Comparison of ENCODE assay signal across 10 cellular contexts in genomic region chr2:152594022-152594712, GRCh38.
DNase-seq lines count a peak whose midpoint lies in the region; ATAC-seq, FAIRE-seq and TF ChIP-seq lines count a peak whose summit lies in the region.
"Had no signal": no experiment of that assay in that cellular context is flagged by ENCODE, and none has a peak within 500 bp of the region (broad histone marks: within the 10 kb centered on the region; RNA-seq: fewer than 3 reads in every experiment).

No MANE protein-coding gene starts in this region.

- no peaks in the 10 kb centered on the region for H3K79me2 ChIP-seq in keratinocyte (ENCODE audit: control insufficient read depth, insufficient read depth, low read length)

- H3K27me3 ChIP-seq in keratinocyte (ENCODE audit: control insufficient read depth, extremely low read depth, insufficient read depth, low read length) (no peaks in the 10 kb centered on the region), aorta (ENCODE audit: control insufficient read depth in 1 of 2, insufficient read depth in 2 of 2, low read length in 1 of 2) (no peaks in the 10 kb centered on the region), neuronal stem cell (ENCODE audit: control insufficient read depth in 3 of 3, insufficient read depth in 3 of 3, low read depth in 1 of 3, low read length in 3 of 3) (no peaks in the 10 kb centered on the region)

- H3K4me3 ChIP-seq in keratinocyte (ENCODE audit: control insufficient read depth in 2 of 3, extremely low read depth in 1 of 3, insufficient read depth in 2 of 3, low read depth in 1 of 3, low read length in 3 of 3) = no peak overlapping the region
- no peak overlapping the region for H3K4me3 ChIP-seq in aorta (ENCODE audit: low read length in 2 of 2)
- H3K4me3 ChIP-seq in neuronal stem cell (ENCODE audit: low read length in 2 of 2) = no peak overlapping the region

- ATAC-seq in GM18519 (IDR thresholded peaks at IDR 0.05; ENCODE audit: low FRiP score, unreplicated experiment) (peak; percentile 95), HG02759 (IDR thresholded peaks at IDR 0.05; ENCODE audit: unreplicated experiment) (peak; percentile 90), aorta (ENCODE audit: low FRiP score) (peak; percentile 85), WTC11 (no peak)

- H3K4me2 ChIP-seq in keratinocyte (ENCODE audit: control insufficient read depth, extremely low read depth, insufficient read depth, low read depth, low read length) (peak overlapping the region; percentile 35), neuronal stem cell (ENCODE audit: insufficient read depth, low read length, poor library complexity, severe bottlenecking) (no peak overlapping the region)

- no peaks in the 10 kb centered on the region for H4K20me1 ChIP-seq in keratinocyte (ENCODE audit: control insufficient read depth, extremely low read depth, insufficient read depth, low read length)

- H3K9me3 ChIP-seq in keratinocyte (ENCODE audit: control insufficient read depth, low read depth, low read length) = no peaks in the 10 kb centered on the region
- no peaks in the 10 kb centered on the region for H3K9me3 ChIP-seq in aorta (ENCODE audit: control insufficient read depth, low read length)
- peaks cover 0 to 4% of the 10 kb centered on the region in 2 donors for H3K9me3 ChIP-seq in neuronal stem cell (replicated peaks in 1 of 2; ENCODE audit: control insufficient read depth in 2 of 2, insufficient read depth in 1 of 2, low read depth in 1 of 2, low read length in 2 of 2)

- peaks cover 18% of the 10 kb centered on the region for H3K4me1 ChIP-seq in keratinocyte (ENCODE audit: control insufficient read depth, extremely low read depth, insufficient read depth, low read length)
- H3K4me1 ChIP-seq in aorta (ENCODE audit: control insufficient read depth in 1 of 2, insufficient read depth in 2 of 2, low read length in 2 of 2) = peaks cover 5 to 10% of the 10 kb centered on the region in 2 donors
- no peaks in the 10 kb centered on the region for H3K4me1 ChIP-seq in neuronal stem cell (ENCODE audit: control insufficient read depth in 2 of 2, insufficient read depth in 1 of 2, low read depth in 1 of 2, low read length in 2 of 2)

- no peaks in the 10 kb centered on the region for H3K4me1 Mint-ChIP-seq in Calu3 (ENCODE audit: low read depth, unreplicated experiment)
- H3K4me1 Mint-ChIP-seq in WTC11 = peaks cover 9% of the 10 kb centered on the region

- CTCF ChIA-PET in Calu3 (lab: Charles Lee) = no interaction called here
- CTCF ChIA-PET in WTC11 (lab: Charles Lee) = no interaction called here

- H3K27ac Mint-ChIP-seq in Calu3 (ENCODE audit: unreplicated experiment) (no peak overlapping the region), WTC11 (no peak overlapping the region)

- no peak overlapping the region for H2BK120ac ChIP-seq in neuronal stem cell (ENCODE audit: low read depth, low read length)

- H4K8ac ChIP-seq in neuronal stem cell (ENCODE audit: low read depth, low read length) = no peak overlapping the region

- no peaks in the 10 kb centered on the region for H3K27me3 Mint-ChIP-seq in Calu3 (ENCODE audit: unreplicated experiment)
- H3K27me3 Mint-ChIP-seq in WTC11 (ENCODE audit: low read depth) = no peaks in the 10 kb centered on the region
- H3K27me3 Mint-ChIP-seq: IgD-negative memory B cell had no signal

- H3K18ac ChIP-seq in neuronal stem cell (ENCODE audit: low read length) = no peak overlapping the region

- H3K9me3 Mint-ChIP-seq in Calu3 (ENCODE audit: low read depth, unreplicated experiment) (no peaks in the 10 kb centered on the region), WTC11 (no peaks in the 10 kb centered on the region)
- H3K9me3 Mint-ChIP-seq: IgD-negative memory B cell had no signal

- no peaks in the 10 kb centered on the region for H3K9me1 ChIP-seq in keratinocyte (ENCODE audit: control insufficient read depth, extremely low read depth, insufficient read depth, low read length)

- H3K36me3 ChIP-seq in keratinocyte (ENCODE audit: control insufficient read depth in 2 of 2, extremely low read depth in 1 of 2, insufficient read depth in 2 of 2, low read length in 2 of 2) (peaks cover 0 to 8% of the 10 kb centered on the region in 2 experiments), aorta (ENCODE audit: control insufficient read depth in 1 of 2, insufficient read depth in 2 of 2, low read length in 1 of 2) (no peaks in the 10 kb centered on the region), neuronal stem cell (replicated peaks in 1 of 2; ENCODE audit: control insufficient read depth in 2 of 2, insufficient read depth in 2 of 2, low read length in 2 of 2) (peaks cover 4 to 70% of the 10 kb centered on the region in 2 donors)

- dilution Hi-C loops in keratinocyte (cut with MboI; ENCODE audit: extremely low pct_ligation_motif_present, low sequenced_read_pairs) = no loop called here

- BruUV-seq in Calu3 (replicated peaks; lab: Mats Ljungman, UMichigan) = no TSS peak

- WGBS in aorta, 2 donors = 17 to 20% methylated on average over 6 of the region's 6 CpGs
- WGBS in neuronal stem cell (ENCODE audit: extremely low coverage in 2 of 2, insufficient read length in 2 of 2, insufficient replicate concordance in 1 of 2), 2 donors = no CpG with 5 or more reads among the region's 6 CpGs

- H3K9ac ChIP-seq in keratinocyte (ENCODE audit: control insufficient read depth, extremely low read depth, insufficient read depth, low read length) = no peak overlapping the region
- H3K9ac ChIP-seq in neuronal stem cell (ENCODE audit: low read depth, low read length, poor library complexity) = no peak overlapping the region

- intact Hi-C loops in aorta (cut with DNase I) (no loop called here), Calu3 (cut with micrococcal nuclease; ENCODE audit: unreplicated experiment) (no loop called here)

- H3K4me3 Mint-ChIP-seq in Calu3 (ENCODE audit: low read depth, unreplicated experiment) (no peak overlapping the region), WTC11 (no peak overlapping the region)
- H3K4me3 Mint-ChIP-seq: IgD-negative memory B cell had no signal

- peak overlapping the region; percentile 15 for H3K27ac ChIP-seq in keratinocyte (ENCODE audit: control insufficient read depth, insufficient read depth, low read length)
- H3K27ac ChIP-seq in aorta (ENCODE audit: low read depth in 1 of 2, low read length in 2 of 2) = peak overlapping the region; percentile 67 to 89
- no peak overlapping the region for H3K27ac ChIP-seq in neuronal stem cell (replicated peaks; ENCODE audit: low read length)

- H4K91ac ChIP-seq in neuronal stem cell (ENCODE audit: low read depth, low read length, poor library complexity) = no peak overlapping the region

- no peak overlapping the region for H3K4ac ChIP-seq in neuronal stem cell (ENCODE audit: low read length)

- H2BK15ac ChIP-seq in neuronal stem cell (ENCODE audit: low read length) = no peak overlapping the region

- peak; percentile 69 for FAIRE-seq in keratinocyte (lab: Jason Lieb, UNC)
- FAIRE-seq: colon had no signal

- H3K79me1 ChIP-seq in neuronal stem cell (ENCODE audit: low read depth, low read length) = no peaks in the 10 kb centered on the region

- H3K36me3 Mint-ChIP-seq in Calu3 (ENCODE audit: insufficient read depth, unreplicated experiment) (no peaks in the 10 kb centered on the region), WTC11 (no peaks in the 10 kb centered on the region; the same call in 1 of the 2 replicates)

- no peak overlapping the region for H2AFZ ChIP-seq in keratinocyte (ENCODE audit: control insufficient read depth, low read length)
- no peak overlapping the region for H2AFZ ChIP-seq in neuronal stem cell (ENCODE audit: low read length)

- H2AK5ac ChIP-seq in neuronal stem cell (ENCODE audit: low read depth, low read length) = no peak overlapping the region

- TF ChIP-seq CTCF in keratinocyte (optimal IDR thresholded peaks at IDR 0.05 in 1 of 3, IDR thresholded peaks at IDR 0.05 in 1 of 3, conservative IDR thresholded peaks at IDR 0.05 in 1 of 3; ENCODE audit: extremely low read depth in 1 of 3, insufficient read depth in 2 of 3, low read length in 3 of 3) (peak in 1 of 3 experiments; percentile 2), Calu3 (IDR thresholded peaks at IDR 0.05; ENCODE audit: unreplicated experiment) (no peak), WTC11 (IDR thresholded peaks at IDR 0.05) (no peak)

- no peak overlapping the region for H2BK5ac ChIP-seq in neuronal stem cell (ENCODE audit: low read length)

- H3K23ac ChIP-seq in neuronal stem cell (ENCODE audit: low read depth, low read length, poor library complexity) = no peak overlapping the region

- H2BK12ac ChIP-seq in neuronal stem cell (ENCODE audit: low read length) = no peak overlapping the region

- DNase-seq in OCI-M1 (lab: John Stamatoyannopoulos, UW) = peak; percentile 72
- DNase-seq in keratinocyte (ENCODE audit: low read depth, low spot score) = no peak
- DNase-seq in aorta = peak in 1 of 2 donors; percentile 71
- DNase-seq in Calu3 = no peak
- no peak for DNase-seq in neuronal stem cell (ENCODE audit: low spot score)
- DNase-seq in WTC11 (ENCODE audit: low spot score) = no peak

- POLR2A ChIA-PET in WTC11 (lab: Charles Lee) = no interaction called here

- no peak overlapping the region for H3K14ac ChIP-seq in neuronal stem cell (ENCODE audit: low read length)

TF ChIP-seq in WTC11, 78 proteins besides CTCF, POLR2A, EP300 and RAD21 (continues in another document):
- TF ChIP-seq HMGA2 (CRISPR knock-in tag; IDR thresholded peaks at IDR 0.05) = no peak
- TF ChIP-seq, protein P1, sequence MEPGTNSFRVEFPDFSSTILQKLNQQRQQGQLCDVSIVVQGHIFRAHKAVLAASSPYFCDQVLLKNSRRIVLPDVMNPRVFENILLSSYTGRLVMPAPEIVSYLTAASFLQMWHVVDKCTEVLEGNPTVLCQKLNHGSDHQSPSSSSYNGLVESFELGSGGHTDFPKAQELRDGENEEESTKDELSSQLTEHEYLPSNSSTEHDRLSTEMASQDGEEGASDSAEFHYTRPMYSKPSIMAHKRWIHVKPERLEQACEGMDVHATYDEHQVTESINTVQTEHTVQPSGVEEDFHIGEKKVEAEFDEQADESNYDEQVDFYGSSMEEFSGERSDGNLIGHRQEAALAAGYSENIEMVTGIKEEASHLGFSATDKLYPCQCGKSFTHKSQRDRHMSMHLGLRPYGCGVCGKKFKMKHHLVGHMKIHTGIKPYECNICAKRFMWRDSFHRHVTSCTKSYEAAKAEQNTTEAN (CRISPR knock-in tag; IDR thresholded peaks at IDR 0.05) = no peak
- TF ChIP-seq JUN (CRISPR knock-in tag; IDR thresholded peaks at IDR 0.05) = no peak
- TF ChIP-seq, protein P2, sequence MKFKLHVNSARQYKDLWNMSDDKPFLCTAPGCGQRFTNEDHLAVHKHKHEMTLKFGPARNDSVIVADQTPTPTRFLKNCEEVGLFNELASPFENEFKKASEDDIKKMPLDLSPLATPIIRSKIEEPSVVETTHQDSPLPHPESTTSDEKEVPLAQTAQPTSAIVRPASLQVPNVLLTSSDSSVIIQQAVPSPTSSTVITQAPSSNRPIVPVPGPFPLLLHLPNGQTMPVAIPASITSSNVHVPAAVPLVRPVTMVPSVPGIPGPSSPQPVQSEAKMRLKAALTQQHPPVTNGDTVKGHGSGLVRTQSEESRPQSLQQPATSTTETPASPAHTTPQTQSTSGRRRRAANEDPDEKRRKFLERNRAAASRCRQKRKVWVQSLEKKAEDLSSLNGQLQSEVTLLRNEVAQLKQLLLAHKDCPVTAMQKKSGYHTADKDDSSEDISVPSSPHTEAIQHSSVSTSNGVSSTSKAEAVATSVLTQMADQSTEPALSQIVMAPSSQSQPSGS (CRISPR knock-in tag; IDR thresholded peaks at IDR 0.05; ENCODE audit: borderline replicate concordance, low read depth) = no peak
